15 cellular contexts compared by ENCODE assay signal in genomic region chr1:105591681-105592080, GRCh38.
"Had no signal": no experiment of that assay in that cellular context is flagged by ENCODE, and none has a peak within 500 bp of the region (broad histone marks: within the 10 kb centered on the region; RNA-seq: fewer than 3 reads in every experiment).

No MANE protein-coding gene starts in this region.

- DNase-seq: activated B cell treated with CpG ODN at 0.5 μM for 24 hours; activated CD4-positive, alpha-beta memory T cell treated with anti-CD3 and anti-CD28 coated beads for 36 hours; activated CD4-positive, alpha-beta T cell treated with anti-CD3 and anti-CD28 coated beads for 4 hours; activated naive CD4-positive, alpha-beta T cell; activated naive CD8-positive, alpha-beta T cell treated with anti-CD3 and anti-CD28 coated beads for 36 hours; activated T-cell treated with anti-CD3 and anti-CD28 coated beads for 4 hours; amygdala; effector CD8-positive, alpha-beta T cell; mucosa of descending colon; naive B cell; retina; stimulated activated CD4-positive, alpha-beta T cell treated with anti-CD3 and anti-CD28 coated beads, Interleukin-1b, Interleukin-23, amount 100 ng/mL, for 48 hours; stimulated activated CD8-positive, alpha-beta memory T cell treated with anti-CD3 and anti-CD28 coated beads, Interleukin-4, amount 100 ng/mL, for 48 hours; stimulated activated naive CD4-positive, alpha-beta T cell; thyroid gland had no signal
